In the genomic region with DNA sequence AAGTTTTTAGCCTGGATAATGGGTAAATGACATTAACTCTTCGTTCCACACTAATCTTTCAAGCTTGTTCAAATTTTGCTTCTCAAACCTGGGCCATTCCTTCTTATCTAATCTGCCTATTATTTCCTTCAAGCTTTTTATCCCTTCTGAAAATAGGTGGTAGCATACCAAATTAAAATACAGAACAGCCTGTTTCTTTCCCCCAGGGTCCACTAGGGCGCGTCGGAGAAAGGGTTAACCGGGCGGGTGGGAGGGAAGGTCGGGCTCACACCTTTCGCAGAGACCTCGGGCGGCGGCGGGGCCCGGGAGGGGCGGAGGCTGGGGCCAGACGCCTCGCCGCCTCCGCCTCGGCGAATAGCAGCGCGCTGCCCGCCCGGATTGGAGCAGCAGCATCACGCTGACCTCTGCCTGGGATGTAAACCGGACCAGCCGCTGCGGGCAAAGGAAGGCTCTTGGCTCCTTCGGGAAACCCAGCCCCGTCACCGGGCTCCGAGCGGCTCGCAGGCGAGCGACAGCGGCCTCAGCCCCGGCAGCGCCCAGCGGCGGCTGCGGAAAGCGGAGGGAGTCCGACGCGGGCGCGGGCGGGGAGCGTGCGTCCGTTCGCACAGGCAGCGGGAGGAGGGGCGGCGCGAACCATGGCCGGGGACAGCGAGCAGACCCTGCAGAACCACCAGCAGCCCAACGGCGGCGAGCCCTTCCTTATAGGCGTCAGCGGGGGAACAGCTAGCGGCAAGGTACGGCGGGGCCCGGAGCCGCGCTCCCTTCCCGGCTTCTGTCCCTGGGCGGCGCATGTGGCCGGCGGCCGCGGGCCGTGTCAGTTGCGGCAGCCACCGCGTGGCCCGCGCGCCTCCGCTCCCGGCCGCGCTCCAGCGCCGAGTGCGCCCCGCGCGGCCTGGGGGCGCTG, we compare ENCODE assay signal across 1 cellular context.
TF ChIP-seq lines count a peak whose summit lies in the region.

A gene (plus strand): TSS at position 416 of the 904 bp plus-strand sequence. CDS start 220 bp downstream, at position 636.

TF ChIP-seq in GM12878, 131 proteins besides CTCF, POLR2A, EP300 and RAD21 (continued from another document and continues in another):
- TF ChIP-seq, protein P1, sequence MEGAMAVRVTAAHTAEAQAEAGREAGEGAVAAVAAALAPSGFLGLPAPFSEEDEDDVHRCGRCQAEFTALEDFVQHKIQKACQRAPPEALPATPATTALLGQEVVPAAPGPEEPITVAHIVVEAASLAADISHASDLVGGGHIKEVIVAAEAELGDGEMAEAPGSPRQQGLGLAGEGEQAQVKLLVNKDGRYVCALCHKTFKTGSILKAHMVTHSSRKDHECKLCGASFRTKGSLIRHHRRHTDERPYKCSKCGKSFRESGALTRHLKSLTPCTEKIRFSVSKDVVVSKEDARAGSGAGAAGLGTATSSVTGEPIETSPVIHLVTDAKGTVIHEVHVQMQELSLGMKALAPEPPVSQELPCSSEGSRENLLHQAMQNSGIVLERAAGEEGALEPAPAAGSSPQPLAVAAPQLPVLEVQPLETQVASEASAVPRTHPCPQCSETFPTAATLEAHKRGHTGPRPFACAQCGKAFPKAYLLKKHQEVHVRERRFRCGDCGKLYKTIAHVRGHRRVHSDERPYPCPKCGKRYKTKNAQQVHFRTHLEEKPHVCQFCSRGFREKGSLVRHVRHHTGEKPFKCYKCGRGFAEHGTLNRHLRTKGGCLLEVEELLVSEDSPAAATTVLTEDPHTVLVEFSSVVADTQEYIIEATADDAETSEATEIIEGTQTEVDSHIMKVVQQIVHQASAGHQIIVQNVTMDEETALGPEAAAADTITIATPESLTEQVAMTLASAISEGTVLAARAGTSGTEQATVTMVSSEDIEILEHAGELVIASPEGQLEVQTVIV (IDR thresholded peaks at IDR 0.05; ENCODE audit: borderline replicate concordance, partially characterized antibody), result no peak
- no peak for TF ChIP-seq RFX5 (IDR thresholded peaks at IDR 0.05; ENCODE audit: low read depth, low read length)
- no peak for TF ChIP-seq TBL1XR1 (IDR thresholded peaks at IDR 0.05; ENCODE audit: low read depth, low read length)
- peak; percentile 93 for TF ChIP-seq LARP7 (IDR thresholded peaks at IDR 0.05)
- TF ChIP-seq DPF2 (IDR thresholded peaks at IDR 0.05), result peak; percentile 79
- TF ChIP-seq BRCA1 (IDR thresholded peaks at IDR 0.05; ENCODE audit: low read depth, low read length), result no peak
- TF ChIP-seq BHLHE40 (IDR thresholded peaks at IDR 0.05; ENCODE audit: borderline replicate concordance in 1 of 2, low read depth in 2 of 2, low read length in 1 of 2), result peak in 1 of 2 experiments; percentile 61; a peak in 1 of 4 replicates
- peak; percentile 53; the same call in 1 of the 2 replicates for TF ChIP-seq TAF1 (IDR thresholded peaks at IDR 0.05; ENCODE audit: borderline replicate concordance, low read depth, low read length)
- no peak for TF ChIP-seq KDM1A (IDR thresholded peaks at IDR 0.05; ENCODE audit: borderline replicate concordance)
- 0 out of 2 replicates have a peak, but pooled peaks have one; percentile 8 for TF ChIP-seq CREB1 (IDR thresholded peaks at IDR 0.05; ENCODE audit: low read depth)
- TF ChIP-seq TCF12 (IDR thresholded peaks at IDR 0.05; ENCODE audit: low read depth, low read length), result peak; percentile 34; the same call in 1 of the 2 replicates
- TF ChIP-seq, protein P2, sequence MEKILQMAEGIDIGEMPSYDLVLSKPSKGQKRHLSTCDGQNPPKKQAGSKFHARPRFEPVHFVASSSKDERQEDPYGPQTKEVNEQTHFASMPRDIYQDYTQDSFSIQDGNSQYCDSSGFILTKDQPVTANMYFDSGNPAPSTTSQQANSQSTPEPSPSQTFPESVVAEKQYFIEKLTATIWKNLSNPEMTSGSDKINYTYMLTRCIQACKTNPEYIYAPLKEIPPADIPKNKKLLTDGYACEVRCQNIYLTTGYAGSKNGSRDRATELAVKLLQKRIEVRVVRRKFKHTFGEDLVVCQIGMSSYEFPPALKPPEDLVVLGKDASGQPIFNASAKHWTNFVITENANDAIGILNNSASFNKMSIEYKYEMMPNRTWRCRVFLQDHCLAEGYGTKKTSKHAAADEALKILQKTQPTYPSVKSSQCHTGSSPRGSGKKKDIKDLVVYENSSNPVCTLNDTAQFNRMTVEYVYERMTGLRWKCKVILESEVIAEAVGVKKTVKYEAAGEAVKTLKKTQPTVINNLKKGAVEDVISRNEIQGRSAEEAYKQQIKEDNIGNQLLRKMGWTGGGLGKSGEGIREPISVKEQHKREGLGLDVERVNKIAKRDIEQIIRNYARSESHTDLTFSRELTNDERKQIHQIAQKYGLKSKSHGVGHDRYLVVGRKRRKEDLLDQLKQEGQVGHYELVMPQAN (conservative IDR thresholded peaks at IDR 0.05), result peak; percentile 90
- no peak for TF ChIP-seq ZZZ3 (IDR thresholded peaks at IDR 0.05; ENCODE audit: control insufficient read depth, insufficient read length, low read depth)
- TF ChIP-seq POLR2AphosphoS5 (IDR thresholded peaks at IDR 0.05; ENCODE audit: low read length), result peak; percentile 3; the same call in 1 of the 2 replicates
- no peak for TF ChIP-seq NFYA (IDR thresholded peaks at IDR 0.05; ENCODE audit: borderline replicate concordance, low read depth, low read length)
- TF ChIP-seq CBFB (IDR thresholded peaks at IDR 0.05; ENCODE audit: low read depth), result peak; percentile 11; the same call in 1 of the 2 replicates
- peak; percentile 24; the same call in 1 of the 2 replicates for TF ChIP-seq PAX5 (IDR thresholded peaks at IDR 0.05; ENCODE audit: borderline replicate concordance, low read depth, low read length)
- TF ChIP-seq NR2C1 (IDR thresholded peaks at IDR 0.05), result peak; percentile 44; the same call in 1 of the 2 replicates
- no peak for TF ChIP-seq FOS (IDR thresholded peaks at IDR 0.05; ENCODE audit: borderline replicate concordance, extremely low read depth, insufficient read length)
- TF ChIP-seq, protein P3, sequence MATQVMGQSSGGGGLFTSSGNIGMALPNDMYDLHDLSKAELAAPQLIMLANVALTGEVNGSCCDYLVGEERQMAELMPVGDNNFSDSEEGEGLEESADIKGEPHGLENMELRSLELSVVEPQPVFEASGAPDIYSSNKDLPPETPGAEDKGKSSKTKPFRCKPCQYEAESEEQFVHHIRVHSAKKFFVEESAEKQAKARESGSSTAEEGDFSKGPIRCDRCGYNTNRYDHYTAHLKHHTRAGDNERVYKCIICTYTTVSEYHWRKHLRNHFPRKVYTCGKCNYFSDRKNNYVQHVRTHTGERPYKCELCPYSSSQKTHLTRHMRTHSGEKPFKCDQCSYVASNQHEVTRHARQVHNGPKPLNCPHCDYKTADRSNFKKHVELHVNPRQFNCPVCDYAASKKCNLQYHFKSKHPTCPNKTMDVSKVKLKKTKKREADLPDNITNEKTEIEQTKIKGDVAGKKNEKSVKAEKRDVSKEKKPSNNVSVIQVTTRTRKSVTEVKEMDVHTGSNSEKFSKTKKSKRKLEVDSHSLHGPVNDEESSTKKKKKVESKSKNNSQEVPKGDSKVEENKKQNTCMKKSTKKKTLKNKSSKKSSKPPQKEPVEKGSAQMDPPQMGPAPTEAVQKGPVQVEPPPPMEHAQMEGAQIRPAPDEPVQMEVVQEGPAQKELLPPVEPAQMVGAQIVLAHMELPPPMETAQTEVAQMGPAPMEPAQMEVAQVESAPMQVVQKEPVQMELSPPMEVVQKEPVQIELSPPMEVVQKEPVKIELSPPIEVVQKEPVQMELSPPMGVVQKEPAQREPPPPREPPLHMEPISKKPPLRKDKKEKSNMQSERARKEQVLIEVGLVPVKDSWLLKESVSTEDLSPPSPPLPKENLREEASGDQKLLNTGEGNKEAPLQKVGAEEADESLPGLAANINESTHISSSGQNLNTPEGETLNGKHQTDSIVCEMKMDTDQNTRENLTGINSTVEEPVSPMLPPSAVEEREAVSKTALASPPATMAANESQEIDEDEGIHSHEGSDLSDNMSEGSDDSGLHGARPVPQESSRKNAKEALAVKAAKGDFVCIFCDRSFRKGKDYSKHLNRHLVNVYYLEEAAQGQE (IDR thresholded peaks at IDR 0.05; ENCODE audit: low read depth, low read length), result no peak
- TF ChIP-seq, protein P4, sequence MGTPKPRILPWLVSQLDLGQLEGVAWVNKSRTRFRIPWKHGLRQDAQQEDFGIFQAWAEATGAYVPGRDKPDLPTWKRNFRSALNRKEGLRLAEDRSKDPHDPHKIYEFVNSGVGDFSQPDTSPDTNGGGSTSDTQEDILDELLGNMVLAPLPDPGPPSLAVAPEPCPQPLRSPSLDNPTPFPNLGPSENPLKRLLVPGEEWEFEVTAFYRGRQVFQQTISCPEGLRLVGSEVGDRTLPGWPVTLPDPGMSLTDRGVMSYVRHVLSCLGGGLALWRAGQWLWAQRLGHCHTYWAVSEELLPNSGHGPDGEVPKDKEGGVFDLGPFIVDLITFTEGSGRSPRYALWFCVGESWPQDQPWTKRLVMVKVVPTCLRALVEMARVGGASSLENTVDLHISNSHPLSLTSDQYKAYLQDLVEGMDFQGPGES (IDR thresholded peaks at IDR 0.05), result no peak
- TF ChIP-seq, protein P5, sequence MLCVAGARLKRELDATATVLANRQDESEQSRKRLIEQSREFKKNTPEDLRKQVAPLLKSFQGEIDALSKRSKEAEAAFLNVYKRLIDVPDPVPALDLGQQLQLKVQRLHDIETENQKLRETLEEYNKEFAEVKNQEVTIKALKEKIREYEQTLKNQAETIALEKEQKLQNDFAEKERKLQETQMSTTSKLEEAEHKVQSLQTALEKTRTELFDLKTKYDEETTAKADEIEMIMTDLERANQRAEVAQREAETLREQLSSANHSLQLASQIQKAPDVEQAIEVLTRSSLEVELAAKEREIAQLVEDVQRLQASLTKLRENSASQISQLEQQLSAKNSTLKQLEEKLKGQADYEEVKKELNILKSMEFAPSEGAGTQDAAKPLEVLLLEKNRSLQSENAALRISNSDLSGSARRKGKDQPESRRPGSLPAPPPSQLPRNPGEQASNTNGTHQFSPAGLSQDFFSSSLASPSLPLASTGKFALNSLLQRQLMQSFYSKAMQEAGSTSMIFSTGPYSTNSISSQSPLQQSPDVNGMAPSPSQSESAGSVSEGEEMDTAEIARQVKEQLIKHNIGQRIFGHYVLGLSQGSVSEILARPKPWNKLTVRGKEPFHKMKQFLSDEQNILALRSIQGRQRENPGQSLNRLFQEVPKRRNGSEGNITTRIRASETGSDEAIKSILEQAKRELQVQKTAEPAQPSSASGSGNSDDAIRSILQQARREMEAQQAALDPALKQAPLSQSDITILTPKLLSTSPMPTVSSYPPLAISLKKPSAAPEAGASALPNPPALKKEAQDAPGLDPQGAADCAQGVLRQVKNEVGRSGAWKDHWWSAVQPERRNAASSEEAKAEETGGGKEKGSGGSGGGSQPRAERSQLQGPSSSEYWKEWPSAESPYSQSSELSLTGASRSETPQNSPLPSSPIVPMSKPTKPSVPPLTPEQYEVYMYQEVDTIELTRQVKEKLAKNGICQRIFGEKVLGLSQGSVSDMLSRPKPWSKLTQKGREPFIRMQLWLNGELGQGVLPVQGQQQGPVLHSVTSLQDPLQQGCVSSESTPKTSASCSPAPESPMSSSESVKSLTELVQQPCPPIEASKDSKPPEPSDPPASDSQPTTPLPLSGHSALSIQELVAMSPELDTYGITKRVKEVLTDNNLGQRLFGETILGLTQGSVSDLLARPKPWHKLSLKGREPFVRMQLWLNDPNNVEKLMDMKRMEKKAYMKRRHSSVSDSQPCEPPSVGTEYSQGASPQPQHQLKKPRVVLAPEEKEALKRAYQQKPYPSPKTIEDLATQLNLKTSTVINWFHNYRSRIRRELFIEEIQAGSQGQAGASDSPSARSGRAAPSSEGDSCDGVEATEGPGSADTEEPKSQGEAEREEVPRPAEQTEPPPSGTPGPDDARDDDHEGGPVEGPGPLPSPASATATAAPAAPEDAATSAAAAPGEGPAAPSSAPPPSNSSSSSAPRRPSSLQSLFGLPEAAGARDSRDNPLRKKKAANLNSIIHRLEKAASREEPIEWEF (IDR thresholded peaks at IDR 0.05; ENCODE audit: insufficient replicate concordance, low read depth, low read length), result no peak
- TF ChIP-seq YY1 (IDR thresholded peaks at IDR 0.05; ENCODE audit: low read depth, low read length), result peak; percentile 64
- TF ChIP-seq ZBED1 (IDR thresholded peaks at IDR 0.05; ENCODE audit: borderline replicate concordance), result no peak
- TF ChIP-seq KAT2A (conservative IDR thresholded peaks at IDR 0.05; ENCODE audit: control insufficient read depth, low read depth, low read length), result no peak
- TF ChIP-seq, protein P6, sequence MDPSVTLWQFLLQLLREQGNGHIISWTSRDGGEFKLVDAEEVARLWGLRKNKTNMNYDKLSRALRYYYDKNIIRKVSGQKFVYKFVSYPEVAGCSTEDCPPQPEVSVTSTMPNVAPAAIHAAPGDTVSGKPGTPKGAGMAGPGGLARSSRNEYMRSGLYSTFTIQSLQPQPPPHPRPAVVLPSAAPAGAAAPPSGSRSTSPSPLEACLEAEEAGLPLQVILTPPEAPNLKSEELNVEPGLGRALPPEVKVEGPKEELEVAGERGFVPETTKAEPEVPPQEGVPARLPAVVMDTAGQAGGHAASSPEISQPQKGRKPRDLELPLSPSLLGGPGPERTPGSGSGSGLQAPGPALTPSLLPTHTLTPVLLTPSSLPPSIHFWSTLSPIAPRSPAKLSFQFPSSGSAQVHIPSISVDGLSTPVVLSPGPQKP (IDR thresholded peaks at IDR 0.05; ENCODE audit: low read depth, low read length), result 0 out of 2 replicates have a peak, but pooled peaks have one; percentile 37
- TF ChIP-seq, protein P7, sequence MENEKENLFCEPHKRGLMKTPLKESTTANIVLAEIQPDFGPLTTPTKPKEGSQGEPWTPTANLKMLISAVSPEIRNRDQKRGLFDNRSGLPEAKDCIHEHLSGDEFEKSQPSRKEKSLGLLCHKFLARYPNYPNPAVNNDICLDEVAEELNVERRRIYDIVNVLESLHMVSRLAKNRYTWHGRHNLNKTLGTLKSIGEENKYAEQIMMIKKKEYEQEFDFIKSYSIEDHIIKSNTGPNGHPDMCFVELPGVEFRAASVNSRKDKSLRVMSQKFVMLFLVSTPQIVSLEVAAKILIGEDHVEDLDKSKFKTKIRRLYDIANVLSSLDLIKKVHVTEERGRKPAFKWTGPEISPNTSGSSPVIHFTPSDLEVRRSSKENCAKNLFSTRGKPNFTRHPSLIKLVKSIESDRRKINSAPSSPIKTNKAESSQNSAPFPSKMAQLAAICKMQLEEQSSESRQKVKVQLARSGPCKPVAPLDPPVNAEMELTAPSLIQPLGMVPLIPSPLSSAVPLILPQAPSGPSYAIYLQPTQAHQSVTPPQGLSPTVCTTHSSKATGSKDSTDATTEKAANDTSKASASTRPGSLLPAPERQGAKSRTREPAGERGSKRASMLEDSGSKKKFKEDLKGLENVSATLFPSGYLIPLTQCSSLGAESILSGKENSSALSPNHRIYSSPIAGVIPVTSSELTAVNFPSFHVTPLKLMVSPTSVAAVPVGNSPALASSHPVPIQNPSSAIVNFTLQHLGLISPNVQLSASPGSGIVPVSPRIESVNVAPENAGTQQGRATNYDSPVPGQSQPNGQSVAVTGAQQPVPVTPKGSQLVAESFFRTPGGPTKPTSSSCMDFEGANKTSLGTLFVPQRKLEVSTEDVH (IDR thresholded peaks at IDR 0.05; ENCODE audit: low read depth, partially characterized antibody), result no peak
- TF ChIP-seq POU2F2 (IDR thresholded peaks at IDR 0.05; ENCODE audit: borderline replicate concordance, low read depth, low read length), result 0 out of 3 replicates have a peak, but pooled peaks have one; percentile 9
- TF ChIP-seq WRNIP1 (IDR thresholded peaks at IDR 0.05; ENCODE audit: borderline replicate concordance, low read depth, low read length), result no peak
- TF ChIP-seq CBX5 (IDR thresholded peaks at IDR 0.05; ENCODE audit: low read depth), result 0 out of 2 replicates have a peak, but pooled peaks have one; percentile 46
